8 cellular contexts compared by ENCODE assay signal in genomic region chr1:156295391-156295947, GRCh38. TPM values are rescaled to one million over a fixed set of nuclear protein-coding genes. Genes with fewer than 3 reads are reported as not detected.
DNase-seq lines count a peak whose midpoint lies in the region; ATAC-seq and TF ChIP-seq lines count a peak whose summit lies in the region.

A gene with protein sequence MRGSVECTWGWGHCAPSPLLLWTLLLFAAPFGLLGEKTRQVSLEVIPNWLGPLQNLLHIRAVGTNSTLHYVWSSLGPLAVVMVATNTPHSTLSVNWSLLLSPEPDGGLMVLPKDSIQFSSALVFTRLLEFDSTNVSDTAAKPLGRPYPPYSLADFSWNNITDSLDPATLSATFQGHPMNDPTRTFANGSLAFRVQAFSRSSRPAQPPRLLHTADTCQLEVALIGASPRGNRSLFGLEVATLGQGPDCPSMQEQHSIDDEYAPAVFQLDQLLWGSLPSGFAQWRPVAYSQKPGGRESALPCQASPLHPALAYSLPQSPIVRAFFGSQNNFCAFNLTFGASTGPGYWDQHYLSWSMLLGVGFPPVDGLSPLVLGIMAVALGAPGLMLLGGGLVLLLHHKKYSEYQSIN (minus strand): TSS chr1:156295679. CDS start chr1:156295645, 34 bp downstream.

- H3K27me3 ChIP-seq in OCI-LY3 (ENCODE audit: low read depth, low read length) (no peaks in the 10 kb centered on the region), esophagus muscularis mucosa (no peaks in the 10 kb centered on the region)

- TF ChIP-seq POLR2A in esophagus muscularis mucosa (IDR thresholded peaks at IDR 0.05; ENCODE audit: low read depth): no peak

- H3K4me1 ChIP-seq in OCI-LY3 (ENCODE audit: low read length) (peaks cover 11% of the 10 kb centered on the region), esophagus muscularis mucosa (peaks cover 12 to 52% (median 40%) of the 10 kb centered on the region in 4 donors), mucosa of descending colon (ENCODE audit: low read depth) (no peaks in the 10 kb centered on the region)

- H3K4me2 ChIP-seq in OCI-LY3 (ENCODE audit: low read length): peak within 1 kb of the TSS; percentile 88

- H3K4me3 ChIP-seq in OCI-LY3 (ENCODE audit: low read length) (peak within 1 kb of the TSS; percentile 89), esophagus muscularis mucosa (peak within 1 kb of the TSS; percentile 70 to 77 (median 75)), mucosa of descending colon (peak within 1 kb of the TSS; percentile 26)

- ATAC-seq in HG02798 (IDR thresholded peaks at IDR 0.05; ENCODE audit: poor library complexity, unreplicated experiment): peak; percentile 55
- ATAC-seq in mucosa of descending colon: peak; percentile 77
- ATAC-seq in GM21390 (IDR thresholded peaks at IDR 0.05; ENCODE audit: unreplicated experiment): no peak

- no peak for TF ChIP-seq CTCF in OCI-LY3 (IDR thresholded peaks at IDR 0.05; ENCODE audit: low read depth, low read length)
- TF ChIP-seq CTCF in esophagus muscularis mucosa (IDR thresholded peaks at IDR 0.05): no peak
- no peak for TF ChIP-seq CTCF in mucosa of descending colon (IDR thresholded peaks at IDR 0.05)

- no peaks in the 10 kb centered on the region; the same call in 1 of the 2 replicates for H3K79me2 ChIP-seq in OCI-LY3 (ENCODE audit: low read length)

- H3K9ac ChIP-seq in OCI-LY3 (ENCODE audit: low read length): peak within 1 kb of the TSS; percentile 71

- H3K9me3 ChIP-seq in OCI-LY3 (ENCODE audit: insufficient read depth, low read length) (no peaks in the 10 kb centered on the region), esophagus muscularis mucosa (no peaks in the 10 kb centered on the region), mucosa of descending colon (no peaks in the 10 kb centered on the region)

- no peak within 1 kb of the TSS for H3K27ac ChIP-seq in OCI-LY3 (ENCODE audit: low read length)
- H3K27ac ChIP-seq in esophagus muscularis mucosa (replicated peaks in 1 of 4): peak within 1 kb of the TSS; percentile 68 to 74 (median 72)

- H2AFZ ChIP-seq in OCI-LY3 (ENCODE audit: low read depth, low read length): peak within 1 kb of the TSS; percentile 91

- peaks cover 9% of the 10 kb centered on the region for H3K36me3 ChIP-seq in OCI-LY3 (replicated peaks; ENCODE audit: low read depth, low read length)
- peaks cover 0 to 20% (median 5%) of the 10 kb centered on the region in 4 donors for H3K36me3 ChIP-seq in esophagus muscularis mucosa
- no peaks in the 10 kb centered on the region for H3K36me3 ChIP-seq in mucosa of descending colon (ENCODE audit: low read depth)

- DNase-seq in COLO829 (ENCODE audit: low spot score) (peak; percentile 78), esophagus muscularis mucosa (ENCODE audit: extremely low spot score) (no peak), mucosa of descending colon (peak; percentile 71 to 89 (median 77))
- peak; percentile 61 to 67 for DNase-seq in activated T-cell treated with anti-CD3 and anti-CD28 coated beads, Interleukin-2, amount 50 U/mL, for 48 hours
- DNase-seq in stimulated activated CD8-positive, alpha-beta memory T cell treated with anti-CD3 and anti-CD28 coated beads, Interleukin-7, amount 100 ng/mL, for 24 hours (ENCODE audit: low read depth): peak; percentile 17

- TF ChIP-seq EP300 in esophagus muscularis mucosa (IDR thresholded peaks at IDR 0.05): no peak

- intact Hi-C loops in esophagus muscularis mucosa (cut with DNase I): no loop called here
- intact Hi-C loops in mucosa of descending colon (cut with DNase I, micrococcal nuclease): no loop called here

- WGBS in esophagus muscularis mucosa: under 1% methylated on average over 11 of the region's 17 CpGs

- H4K20me1 ChIP-seq in OCI-LY3 (ENCODE audit: insufficient read depth, low read length): no peaks in the 10 kb centered on the region

RNA-seq across cellular contexts. Expression of the gene that starts here (rescaled TPM):
- total RNA-seq in esophagus muscularis mucosa: 10 to 100 TPM; 27.0 to 47.8 (median 37.5) TPM
- 10 to 100 TPM; 33.0 to 50.1 (median 35.3) TPM for total RNA-seq in mucosa of descending colon

Comparison
In these comparisons a context has a peak if more than half of its experiments do, and no peak if none do; other contexts are left out.
1. H3K4me3 ChIP-seq: peak in every context shown above with its lines; median percentile 89 in OCI-LY3; 75 in esophagus muscularis mucosa; 26 in mucosa of descending colon.